Comparison of ENCODE assay signal across 29 cellular contexts in the genomic region with DNA sequence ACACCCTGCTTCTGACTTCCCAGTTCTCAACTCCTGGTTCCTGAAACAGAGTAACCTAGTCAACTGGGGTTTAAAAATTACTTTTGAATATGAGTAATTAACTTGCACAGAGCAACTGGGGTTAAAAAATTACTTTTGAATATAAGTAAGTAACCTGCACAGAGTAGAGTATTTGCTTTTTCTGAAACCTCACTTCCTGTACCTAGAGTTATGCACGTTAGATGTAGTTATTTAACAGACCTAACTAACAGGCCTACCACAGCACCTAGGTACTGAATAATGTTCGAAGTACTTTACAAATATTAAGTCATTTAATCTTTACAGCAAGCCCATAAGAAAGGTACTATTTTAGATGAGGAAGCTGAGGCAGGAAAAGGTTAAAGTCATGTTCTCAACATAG.
"Had no signal": no experiment of that assay in that cellular context is flagged by ENCODE, and none has a peak within 500 bp of the region (broad histone marks: within the 10 kb centered on the region; RNA-seq: fewer than 3 reads in every experiment).

No MANE protein-coding gene starts in this region.

- H3K4me1 ChIP-seq: gastroesophageal sphincter, heart left ventricle, psoas muscle, testis, tibial artery had no signal

- H3K9me3 Mint-ChIP-seq: effector memory CD8-positive, alpha-beta T cell; natural killer cell; stimulated activated memory B cell treated with anti-CD40 and anti-IgM and Interleukin-4, amounts not matched to agents 10 μg/mL and 1 μg/mL and 100 μg/mL, for 72 hours; type B pancreatic cell had no signal

- H3K4me1 Mint-ChIP-seq: natural killer cell; stimulated activated memory B cell treated with anti-CD40 and anti-IgM and Interleukin-4, amounts not matched to agents 10 μg/mL and 1 μg/mL and 100 μg/mL, for 72 hours had no signal

- H3K4me3 Mint-ChIP-seq: effector memory CD8-positive, alpha-beta T cell; natural killer cell; stimulated activated memory B cell treated with anti-CD40 and anti-IgM and Interleukin-4, amounts not matched to agents 10 μg/mL and 1 μg/mL and 100 μg/mL, for 72 hours; type B pancreatic cell had no signal

- H3K27me3 ChIP-seq: gastroesophageal sphincter, heart left ventricle, hepatocyte, ovary, spleen, testis, tibial artery had no signal

- H3K36me3 ChIP-seq: gastroesophageal sphincter, heart left ventricle, ovary, tibial artery had no signal

- H3K4me3 ChIP-seq: coronary artery, gastroesophageal sphincter, heart left ventricle, hepatocyte, lower lobe of right lung, ovary, psoas muscle, skin epidermis, spleen, testis, tibial artery had no signal

- DNase-seq: dermis blood vessel endothelial cell; effector memory CD8-positive, alpha-beta T cell; foreskin fibroblast; heart left ventricle; kidney; left cardiac atrium; left ventricle myocardium superior; lower lobe of right lung; natural killer cell; occipital lobe; ovary; posterior cingulate gyrus; psoas muscle; right cardiac atrium; spleen; stimulated activated CD4-positive, alpha-beta T cell treated with anti-CD3 and anti-CD28 coated beads, Interleukin-4, amount 100 ng/mL, for 4 hours; stimulated activated naive CD8-positive, alpha-beta T cell treated with anti-CD3 and anti-CD28 coated beads, Interleukin-15, Interleukin-2, amounts not matched to agents 100 U/mL and 50 U/mL, for 24 hours; substantia nigra; testis; tibial artery had no signal

- H3K27ac Mint-ChIP-seq: effector memory CD8-positive, alpha-beta T cell; natural killer cell; stimulated activated memory B cell treated with anti-CD40 and anti-IgM and Interleukin-4, amounts not matched to agents 10 μg/mL and 1 μg/mL and 100 μg/mL, for 72 hours; type B pancreatic cell had no signal

- H3K27ac ChIP-seq: coronary artery, epithelial cell of prostate, gastroesophageal sphincter, heart left ventricle, hepatocyte, lower lobe of right lung, ovary, psoas muscle, skin epidermis, spleen, testis, tibial artery had no signal

- FAIRE-seq: kidney, urothelium cell line had no signal

- H3K9me3 ChIP-seq: gastroesophageal sphincter, heart left ventricle, lower lobe of right lung, ovary, psoas muscle, testis, tibial artery had no signal

- H3K36me3 Mint-ChIP-seq: natural killer cell had no signal

- ATAC-seq: effector memory CD8-positive, alpha-beta T cell; esophagus mucosa; gastroesophageal sphincter; heart left ventricle; left cardiac atrium; left ventricle myocardium superior; natural killer cell; psoas muscle; right cardiac atrium; stimulated activated memory B cell treated with anti-CD40 and anti-IgM and Interleukin-4, amounts not matched to agents 10 μg/mL and 1 μg/mL and 100 μg/mL, for 72 hours; stimulated activated naive CD8-positive, alpha-beta T cell treated with anti-CD3 and anti-CD28 coated beads, Interleukin-15, Interleukin-2, amounts not matched to agents 100 U/mL and 50 U/mL, for 24 hours had no signal

- H3K27me3 Mint-ChIP-seq: effector memory CD8-positive, alpha-beta T cell; stimulated activated memory B cell treated with anti-CD40 and anti-IgM and Interleukin-4, amounts not matched to agents 10 μg/mL and 1 μg/mL and 100 μg/mL, for 72 hours; type B pancreatic cell had no signal
